ENCODE assay signal across 19 cellular contexts in the genomic region with DNA sequence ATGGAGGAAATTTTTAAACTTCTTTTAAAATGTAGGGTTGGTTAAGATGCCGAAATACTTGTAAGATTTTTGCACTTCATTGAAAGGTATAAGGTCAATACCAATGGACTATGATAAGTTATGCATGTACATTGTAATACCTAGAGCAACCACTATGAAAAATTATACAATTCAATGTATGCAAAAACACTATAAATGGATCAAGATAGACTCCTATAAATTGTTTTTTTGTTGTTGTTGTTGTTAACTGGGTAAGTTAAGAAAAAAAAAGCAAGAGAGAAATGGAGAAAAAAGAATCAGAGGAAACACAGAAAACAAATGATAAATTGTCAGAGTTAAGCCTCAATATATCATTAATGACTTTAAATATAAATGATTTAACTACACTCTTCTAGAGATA.
"Had no signal": no experiment of that assay in that cellular context is flagged by ENCODE, and none has a peak within 500 bp of the region (broad histone marks: within the 10 kb centered on the region; RNA-seq: fewer than 3 reads in every experiment).

No MANE protein-coding gene starts in this region.

- H3K27ac Mint-ChIP-seq: activated naive CD8-positive, alpha-beta T cell; nephron had no signal

- ATAC-seq: foreskin keratinocyte, left colon, lower lobe of right lung had no signal

- H3K27ac ChIP-seq: cardiac muscle cell, foreskin keratinocyte, lower lobe of right lung, prostate gland, right atrium auricular region, thyroid gland, WERI-Rb-1 had no signal

- H3K9me3 Mint-ChIP-seq: nephron had no signal

- H3K9me3 ChIP-seq: lower lobe of right lung, prostate gland, thyroid gland had no signal

- H3K36me3 Mint-ChIP-seq: activated naive CD8-positive, alpha-beta T cell had no signal

- H3K4me3 Mint-ChIP-seq: activated naive CD8-positive, alpha-beta T cell; nephron had no signal

- H3K36me3 ChIP-seq: cardiac muscle cell, lower lobe of right lung, prostate gland, right atrium auricular region, thyroid gland, WERI-Rb-1 had no signal

- H3K4me1 ChIP-seq: foreskin keratinocyte, lower lobe of right lung, prostate gland, right atrium auricular region had no signal

- DNase-seq: activated CD4-positive, alpha-beta T cell treated with anti-CD3 and anti-CD28 coated beads for 1 hour; activated T-cell treated with anti-CD3 and anti-CD28 coated beads for 4 hours; amniotic stem cell; dermis blood vessel endothelial cell; effector memory CD4-positive, alpha-beta T cell; foreskin keratinocyte; hypothalamus; islet precursor cell; left colon; lower lobe of right lung; stimulated activated CD4-positive, alpha-beta T cell treated with anti-CD3 and anti-CD28 coated beads, Interleukin-2, amount 100 ng/mL, for 24 hours; stimulated activated naive CD4-positive, alpha-beta T cell treated with Interleukin-2 at 50 U/mL for 16 hours; thyroid gland; WERI-Rb-1 had no signal

- H3K4me3 ChIP-seq: cardiac muscle cell, lower lobe of right lung, prostate gland, right atrium auricular region, thyroid gland had no signal

- H3K27me3 ChIP-seq: cardiac muscle cell, foreskin keratinocyte, right atrium auricular region, thyroid gland had no signal

- H3K4me1 Mint-ChIP-seq: nephron had no signal

- H3K27me3 Mint-ChIP-seq: activated naive CD8-positive, alpha-beta T cell had no signal
